In genomic region chr6:31580807-31581437, GRCh38 we compare ENCODE assay signal across 8 cellular contexts. TPM values are rescaled to one million over a fixed set of nuclear protein-coding genes. Genes with fewer than 3 reads are reported as not detected.
A peak's percentile ranks its signal among the peaks of the same experiment; 100 is the strongest.
DNase-seq lines count a peak whose midpoint lies in the region; ATAC-seq and TF ChIP-seq lines count a peak whose summit lies in the region.

No MANE protein-coding gene starts in this region.

- no peak overlapping the region for H3K27ac ChIP-seq in SK-N-MC
- H3K27ac ChIP-seq in parathyroid adenoma: peak overlapping the region; percentile 60
- H3K27ac ChIP-seq in tibial artery: peak overlapping the region; percentile 56 to 76

- H3F3A ChIP-seq in Loucy (ENCODE audit: low read depth): no peaks in the 10 kb centered on the region

- H3K9me3 Mint-ChIP-seq in activated naive CD4-positive, alpha-beta T cell treated with anti-CD3 and anti-CD28 coated beads, Interleukin-2, amount 50 U/mL, for 72 hours: no peaks in the 10 kb centered on the region

- H3K9ac ChIP-seq in Loucy (ENCODE audit: low read depth, low read length, poor library complexity, severe bottlenecking): peak overlapping the region; percentile 100
- H3K9ac ChIP-seq in SK-N-MC (ENCODE audit: insufficient read length): peak overlapping the region; percentile 81
- peak overlapping the region; percentile 68 for H3K9ac ChIP-seq in parathyroid adenoma

- no peaks in the 10 kb centered on the region for H3K9me2 ChIP-seq in Loucy (replicated peaks; ENCODE audit: low read depth, low read length)

- ATAC-seq in GM21717 (IDR thresholded peaks at IDR 0.05; ENCODE audit: unreplicated experiment) (peak; percentile 40), Right ventricle myocardium superior (ENCODE audit: poor library complexity) (peak; percentile 99)
- peak; percentile 60 to 72 for ATAC-seq in activated naive CD4-positive, alpha-beta T cell treated with anti-CD3 and anti-CD28 coated beads, Interleukin-2, amount 50 U/mL, for 72 hours

- H3K27me3 ChIP-seq in Loucy (ENCODE audit: insufficient read depth, low read length, poor library complexity, severe bottlenecking) (no peaks in the 10 kb centered on the region), parathyroid adenoma (ENCODE audit: control insufficient read depth, insufficient read depth, low read length) (no peaks in the 10 kb centered on the region), tibial artery (no peaks in the 10 kb centered on the region)

- H3K79me2 ChIP-seq in Loucy (ENCODE audit: insufficient read depth, low read length) (peaks cover 19% of the 10 kb centered on the region), parathyroid adenoma (no peaks in the 10 kb centered on the region)

- peak overlapping the region; percentile 99 for H3K4me3 ChIP-seq in Loucy (ENCODE audit: low read length, poor library complexity, severe bottlenecking)
- peak overlapping the region; percentile 88 for H3K4me3 ChIP-seq in SK-N-MC
- peak overlapping the region; percentile 85 for H3K4me3 ChIP-seq in parathyroid adenoma (ENCODE audit: low read depth, low read length)
- H3K4me3 ChIP-seq in tibial artery: peak overlapping the region; percentile 61 to 66

- peak; percentile 61 for DNase-seq in DMS153 (lab: John Stamatoyannopoulos, UW)
- no peak for DNase-seq in SK-N-MC (ENCODE audit: low read depth, low spot score)
- DNase-seq in activated naive CD4-positive, alpha-beta T cell treated with anti-CD3 and anti-CD28 coated beads, Interleukin-2, amount 50 U/mL, for 72 hours (ENCODE audit: low spot score in 2 of 2): peak; percentile 90 to 96
- peak; percentile 96 for DNase-seq in Right ventricle myocardium superior
- DNase-seq in tibial artery: peak; percentile 84 to 89

- H3K36me3 ChIP-seq in Loucy (ENCODE audit: insufficient read depth, low read length) (no peaks in the 10 kb centered on the region), SK-N-MC (ENCODE audit: insufficient read depth, low read length) (no peaks in the 10 kb centered on the region), parathyroid adenoma (ENCODE audit: control insufficient read depth, insufficient read depth, low read length) (no peaks in the 10 kb centered on the region), tibial artery (no peaks in the 10 kb centered on the region)

- H3K9me3 ChIP-seq in Loucy (ENCODE audit: insufficient read depth, low read depth, low read length) (no peaks in the 10 kb centered on the region), SK-N-MC (ENCODE audit: low read depth, low read length) (no peaks in the 10 kb centered on the region), parathyroid adenoma (ENCODE audit: control insufficient read depth, low read length) (no peaks in the 10 kb centered on the region), tibial artery (no peaks in the 10 kb centered on the region)

- intact Hi-C loops in Right ventricle myocardium superior (cut with DNase I) (loop anchor here (5.0 kb wide), 1 partner anchor 34 kb away; the partner anchor contains the start of genes ATP6V1G2 and NFKBIL1), tibial artery (cut with DNase I; ENCODE audit: low total_unique reads) (no loop called here)

- H4K20me1 ChIP-seq in Loucy (ENCODE audit: insufficient read depth, low read length, poor library complexity, severe bottlenecking): no peaks in the 10 kb centered on the region

- H2AFZ ChIP-seq in Loucy (ENCODE audit: low read length) (peak overlapping the region; percentile 83), parathyroid adenoma (peak overlapping the region; percentile 99)

- H3K36me3 Mint-ChIP-seq in activated naive CD4-positive, alpha-beta T cell treated with anti-CD3 and anti-CD28 coated beads, Interleukin-2, amount 50 U/mL, for 72 hours: peaks cover 58 to 64% of the 10 kb centered on the region in 2 donors

- H3K4me2 ChIP-seq in Loucy (ENCODE audit: low read depth, low read length, poor library complexity, severe bottlenecking) (peak overlapping the region; percentile 92), parathyroid adenoma (ENCODE audit: low read length) (peak overlapping the region; percentile 84)

- TF ChIP-seq CTCF in Loucy (conservative IDR thresholded peaks at IDR 0.05; ENCODE audit: low read length) (peak; percentile 82), parathyroid adenoma (IDR thresholded peaks at IDR 0.05) (peak; percentile 99), tibial artery (IDR thresholded peaks at IDR 0.05) (peak; percentile 96 to 98)

- H3K27ac Mint-ChIP-seq in activated naive CD4-positive, alpha-beta T cell treated with anti-CD3 and anti-CD28 coated beads, Interleukin-2, amount 50 U/mL, for 72 hours: peak overlapping the region; percentile 95 to 98

- H3K4me1 ChIP-seq in Loucy (ENCODE audit: insufficient read depth, low read length, poor library complexity, severe bottlenecking) (peaks cover 61% of the 10 kb centered on the region), parathyroid adenoma (no peaks in the 10 kb centered on the region), tibial artery (peaks cover 0 to 16% (median 11%) of the 10 kb centered on the region in 4 donors)

RNA-seq across cellular contexts. Expression of gene LTB, which starts 1.3 kb away (rescaled TPM):
- total RNA-seq in activated naive CD4-positive, alpha-beta T cell treated with anti-CD3 and anti-CD28 coated beads, Interleukin-2, amount 50 U/mL, for 72 hours: 100 to 1,000 TPM in 1 of 2 donors, 10 to 100 TPM in 1; 89.3 to 294 TPM
- not detected for total RNA-seq in Right ventricle myocardium superior

RNA-seq across cellular contexts. Expression of gene LST1, which starts 5.2 kb away (rescaled TPM):
- total RNA-seq in activated naive CD4-positive, alpha-beta T cell treated with anti-CD3 and anti-CD28 coated beads, Interleukin-2, amount 50 U/mL, for 72 hours: 10 to 100 TPM; 18.2 to 21.6 TPM
- total RNA-seq in Right ventricle myocardium superior: 5.5 TPM

RNA-seq across cellular contexts. Expression of gene TNF, which starts 5.6 kb away (rescaled TPM):
- total RNA-seq in activated naive CD4-positive, alpha-beta T cell treated with anti-CD3 and anti-CD28 coated beads, Interleukin-2, amount 50 U/mL, for 72 hours: 100 to 1,000 TPM in 1 of 2 donors, 10 to 100 TPM in 1; 52.0 to 250 TPM
- 0.59 TPM for total RNA-seq in Right ventricle myocardium superior

RNA-seq across cellular contexts. Expression of gene LTA, which starts 8.8 kb away (rescaled TPM):
- total RNA-seq in activated naive CD4-positive, alpha-beta T cell treated with anti-CD3 and anti-CD28 coated beads, Interleukin-2, amount 50 U/mL, for 72 hours: 1,000 to 10,000 TPM in 1 of 2 donors, 100 to 1,000 TPM in 1; 266 to 1,366 TPM
- total RNA-seq in Right ventricle myocardium superior: not detected

RNA-seq across cellular contexts. Expression of gene NCR3, which starts 11.9 kb away (rescaled TPM):
- 10 to 100 TPM; 12.7 to 17.2 TPM for total RNA-seq in activated naive CD4-positive, alpha-beta T cell treated with anti-CD3 and anti-CD28 coated beads, Interleukin-2, amount 50 U/mL, for 72 hours
- total RNA-seq in Right ventricle myocardium superior: not detected

Comparison
In these comparisons a context has a peak if more than half of its experiments do, and no peak if none do; other contexts are left out.
1. ATAC-seq: peak in every context shown above with its lines; median percentile 99 in Right ventricle myocardium superior; 66 in activated naive CD4-positive, alpha-beta T cell treated with anti-CD3 and anti-CD28 coated beads, Interleukin-2, amount 50 U/mL, for 72 hours; 40 in GM21717.
2. RNA of gene LTB, which starts 1.3 kb away (total RNA-seq): 89.3 to 294 TPM in activated naive CD4-positive, alpha-beta T cell treated with anti-CD3 and anti-CD28 coated beads, Interleukin-2, amount 50 U/mL, for 72 hours; not detected in Right ventricle myocardium superior (single experiment); every median in the first group is over 10 times any median in the second.
3. RNA of gene TNF, which starts 5.6 kb away (total RNA-seq): 52.0 to 250 TPM in activated naive CD4-positive, alpha-beta T cell treated with anti-CD3 and anti-CD28 coated beads, Interleukin-2, amount 50 U/mL, for 72 hours; 0.59 TPM in Right ventricle myocardium superior (single experiment); every median in the first group is over 10 times any median in the second.
4. Peak in every context shown above with its lines, with median percentiles within 50 percentile points of each other: H3K4me3 ChIP-seq, H3K9ac ChIP-seq and CTCF ChIP-seq.